Comparison of ENCODE assay signal across 8 cellular contexts in the genomic region with DNA sequence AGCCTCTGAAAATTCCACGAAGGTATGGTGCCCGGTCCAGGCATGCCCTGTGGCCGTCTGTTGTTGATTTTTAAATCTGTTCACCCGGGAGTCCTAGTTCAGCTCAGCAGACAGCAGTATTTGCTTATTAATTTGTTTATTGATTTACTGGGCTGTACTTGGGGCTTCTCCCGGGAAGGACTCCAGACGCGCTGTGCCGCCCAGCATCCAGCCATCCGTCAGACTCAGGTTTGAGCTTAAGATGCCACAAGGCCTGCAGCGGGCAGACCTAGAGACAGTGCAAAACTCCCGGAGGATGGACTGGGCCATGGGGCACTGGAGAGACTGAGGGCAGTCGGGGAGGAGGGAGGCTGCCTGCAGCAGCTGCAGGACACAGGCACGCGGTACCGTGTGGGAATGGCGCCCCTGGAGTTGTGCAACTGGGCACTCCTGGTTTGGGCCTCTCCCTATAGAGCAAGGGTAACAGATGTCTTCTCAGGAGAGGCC. TPM values are rescaled to one million over a fixed set of nuclear protein-coding genes. Genes with fewer than 3 reads are reported as not detected.
DNase-seq lines count a peak whose midpoint lies in the region; ATAC-seq and TF ChIP-seq lines count a peak whose summit lies in the region.

No MANE protein-coding gene starts in this region.

- H3K9me3 Mint-ChIP-seq in naive thymus-derived CD8-positive, alpha-beta T cell, result no peaks in the 10 kb centered on the region

- H3K4me1 Mint-ChIP-seq in naive thymus-derived CD8-positive, alpha-beta T cell, result peaks cover 53 to 93% (median 91%) of the 10 kb centered on the region in 4 donors

- H4K20me1 ChIP-seq in KMS-11 (ENCODE audit: insufficient read depth), result no peaks in the 10 kb centered on the region

- peak overlapping the region; percentile 9; the same call in 1 of the 2 replicates for H3K9ac ChIP-seq in KMS-11

- H3K36me3 Mint-ChIP-seq in naive thymus-derived CD8-positive, alpha-beta T cell, result no peaks in the 10 kb centered on the region

- TF ChIP-seq CTCF in KMS-11 (conservative IDR thresholded peaks at IDR 0.05; ENCODE audit: low read depth, low read length) (no peak), vagina (IDR thresholded peaks at IDR 0.05) (no peak), left ventricle myocardium inferior (IDR thresholded peaks at IDR 0.05; ENCODE audit: borderline replicate concordance) (no peak)

- peak overlapping the region; percentile 80 to 97 (median 92) for H3K4me3 Mint-ChIP-seq in naive thymus-derived CD8-positive, alpha-beta T cell

- H3K9me3 ChIP-seq in vagina, result no peaks in the 10 kb centered on the region
- H3K9me3 ChIP-seq in left ventricle myocardium inferior (replicated peaks), result peaks cover 3% of the 10 kb centered on the region
- H3K9me3 ChIP-seq in right cardiac atrium (ENCODE audit: control insufficient read depth, low read length), result no peaks in the 10 kb centered on the region

- H3K27me3 Mint-ChIP-seq in naive thymus-derived CD8-positive, alpha-beta T cell, result no peaks in the 10 kb centered on the region

- ATAC-seq in naive thymus-derived CD8-positive, alpha-beta T cell, result peak; percentile 2 to 11
- no peak for ATAC-seq in right cardiac atrium

- TF ChIP-seq POLR2A in vagina (IDR thresholded peaks at IDR 0.05), result no peak

- peak; percentile 75 for DNase-seq in DMS 273 treated with DMSO at 0.1 percent for 48 hours (lab: John Stamatoyannopoulos, UW)
- peak; percentile 32 for DNase-seq in activated effector memory CD4-positive, alpha-beta T cell treated with Interleukin-2 at 50 U/mL for 16 hours
- DNase-seq in naive thymus-derived CD8-positive, alpha-beta T cell, result peak in 1 of 10 donors; percentile 61
- no peak for DNase-seq in vagina (ENCODE audit: extremely low spot score in 2 of 2)
- no peak for DNase-seq in left ventricle myocardium inferior
- no peak for DNase-seq in pons (ENCODE audit: low spot score)
- DNase-seq in right cardiac atrium, result no peak

- H3K27ac ChIP-seq in KMS-11 (peak overlapping the region; percentile 54), vagina (no peak overlapping the region), left ventricle myocardium inferior (replicated peaks) (no peak overlapping the region), right cardiac atrium (ENCODE audit: low read length) (no peak overlapping the region)

- WGBS in right cardiac atrium, result 68% methylated on average over 16 of the region's 16 CpGs

- H3K36me3 ChIP-seq in KMS-11 (ENCODE audit: insufficient read depth) (no peaks in the 10 kb centered on the region), vagina (no peaks in the 10 kb centered on the region), left ventricle myocardium inferior (no peaks in the 10 kb centered on the region)

- H3K4me1 ChIP-seq in KMS-11 (ENCODE audit: low read depth, poor library complexity, severe bottlenecking) (peaks cover 40% of the 10 kb centered on the region), vagina (peaks cover 21% of the 10 kb centered on the region), left ventricle myocardium inferior (peaks cover 10% of the 10 kb centered on the region), right cardiac atrium (ENCODE audit: control insufficient read depth, insufficient read depth, low read length) (no peaks in the 10 kb centered on the region)

- intact Hi-C loops in vagina (cut with DNase I) (no loop called here), left ventricle myocardium inferior (cut with micrococcal nuclease) (no loop called here), right cardiac atrium (cut with DNase I) (no loop called here)

- H3K27me3 ChIP-seq in KMS-11 (ENCODE audit: insufficient read depth, low read depth) (no peaks in the 10 kb centered on the region), vagina (no peaks in the 10 kb centered on the region), left ventricle myocardium inferior (ENCODE audit: low read depth) (peaks cover 57% of the 10 kb centered on the region), right cardiac atrium (ENCODE audit: control insufficient read depth, insufficient read depth) (no peaks in the 10 kb centered on the region)

- H3K4me2 ChIP-seq in KMS-11, result peak overlapping the region; percentile 62; the same call in 1 of the 2 replicates

- H2AFZ ChIP-seq in KMS-11 (ENCODE audit: low read depth), result peak overlapping the region; percentile 26; the same call in 1 of the 2 replicates

- no peaks in the 10 kb centered on the region for H3K79me2 ChIP-seq in KMS-11 (ENCODE audit: insufficient read depth, low read depth)

- H3K27ac Mint-ChIP-seq in naive thymus-derived CD8-positive, alpha-beta T cell, result peak overlapping the region; percentile 97 to 100 (median 100)

- H3K4me3 ChIP-seq in KMS-11 (IDR thresholded peaks at IDR 0.05; ENCODE audit: insufficient read depth, low read depth, low read length) (no peak overlapping the region), vagina (peak overlapping the region in 1 of 2 donors; percentile 6), left ventricle myocardium inferior (no peak overlapping the region), right cardiac atrium (ENCODE audit: low read length) (no peak overlapping the region)

- POLR2A ChIA-PET in naive thymus-derived CD8-positive, alpha-beta T cell (lab: Charles Lee), result interaction anchor here (0.6 to 10.5 kb wide), 21 partner anchors 8 to 345 kb away, joined by 3 to 330 read pairs (median 7); a partner anchor contains a TSS

RNA-seq across cellular contexts. Expression of a gene that starts 17.3 kb away (rescaled TPM):
- total RNA-seq in naive thymus-derived CD8-positive, alpha-beta T cell, result 10 to 100 TPM; 17.9 TPM
- 10 to 100 TPM; 64.3 to 74.7 (median 69.3) TPM for polyA plus RNA-seq in naive thymus-derived CD8-positive, alpha-beta T cell
- 34.6 TPM for total RNA-seq in vagina
- 28.1 TPM for total RNA-seq in left ventricle myocardium inferior
- total RNA-seq in right cardiac atrium, result 10 to 100 TPM; 18.8 to 27.6 (median 20.3) TPM
- polyA plus RNA-seq in right cardiac atrium, result 63.8 TPM

Comparison
In these comparisons a context has a peak if more than half of its experiments do, and no peak if none do; other contexts are left out.
1. DNase-seq: peak in DMS 273 treated with DMSO at 0.1 percent for 48 hours (single experiment) and activated effector memory CD4-positive, alpha-beta T cell treated with Interleukin-2 at 50 U/mL for 16 hours (single experiment); none in vagina (0 of 2), left ventricle myocardium inferior (single experiment), pons (single experiment) and right cardiac atrium (0 of 3).
2. ATAC-seq: peak in naive thymus-derived CD8-positive, alpha-beta T cell (2 of 2); none in right cardiac atrium (0 of 2).